1 cellular context compared by ENCODE assay signal in the genomic region with DNA sequence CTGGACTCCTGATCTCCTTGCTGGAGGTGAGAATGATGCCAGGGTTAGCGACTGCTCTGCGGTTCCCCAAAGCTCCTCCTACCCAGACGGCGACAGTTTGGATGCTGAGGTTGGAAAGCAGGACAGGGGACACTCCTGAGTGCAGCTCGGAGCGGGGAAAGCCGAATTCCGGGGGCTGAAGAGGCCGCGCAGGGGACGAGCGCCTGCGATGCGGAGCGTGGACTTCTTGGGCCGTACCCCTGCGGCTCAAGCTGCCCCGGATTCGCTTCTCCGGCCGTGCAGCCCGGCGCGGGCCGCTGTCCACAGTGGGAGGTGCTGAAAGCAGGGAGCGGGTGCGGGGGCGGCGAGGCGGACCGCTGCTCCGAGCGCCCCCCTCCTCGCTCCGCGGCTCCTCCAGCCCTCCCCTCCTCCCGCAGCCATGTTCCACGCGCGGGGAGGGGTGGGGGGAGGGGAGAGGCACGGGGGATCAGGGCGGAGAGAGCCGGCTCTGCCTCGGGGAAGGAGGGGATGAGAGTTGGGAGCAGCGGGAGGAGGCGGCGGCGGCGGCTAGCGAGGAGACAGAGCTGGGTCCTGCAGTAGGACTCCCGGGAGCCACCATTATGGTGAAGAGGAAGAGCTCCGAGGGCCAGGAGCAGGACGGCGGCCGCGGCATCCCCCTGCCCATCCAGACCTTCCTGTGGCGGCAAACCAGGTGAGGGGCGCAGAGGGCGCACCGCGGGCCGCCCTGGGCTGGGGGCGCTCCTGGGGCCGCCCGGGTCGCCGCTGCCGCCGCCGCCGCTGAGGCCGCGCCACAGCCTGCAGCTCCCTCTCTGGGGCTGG.
A peak's percentile ranks its signal among the peaks of the same experiment; 100 is the strongest.
TF ChIP-seq lines count a peak whose summit lies in the region.

A gene with protein sequence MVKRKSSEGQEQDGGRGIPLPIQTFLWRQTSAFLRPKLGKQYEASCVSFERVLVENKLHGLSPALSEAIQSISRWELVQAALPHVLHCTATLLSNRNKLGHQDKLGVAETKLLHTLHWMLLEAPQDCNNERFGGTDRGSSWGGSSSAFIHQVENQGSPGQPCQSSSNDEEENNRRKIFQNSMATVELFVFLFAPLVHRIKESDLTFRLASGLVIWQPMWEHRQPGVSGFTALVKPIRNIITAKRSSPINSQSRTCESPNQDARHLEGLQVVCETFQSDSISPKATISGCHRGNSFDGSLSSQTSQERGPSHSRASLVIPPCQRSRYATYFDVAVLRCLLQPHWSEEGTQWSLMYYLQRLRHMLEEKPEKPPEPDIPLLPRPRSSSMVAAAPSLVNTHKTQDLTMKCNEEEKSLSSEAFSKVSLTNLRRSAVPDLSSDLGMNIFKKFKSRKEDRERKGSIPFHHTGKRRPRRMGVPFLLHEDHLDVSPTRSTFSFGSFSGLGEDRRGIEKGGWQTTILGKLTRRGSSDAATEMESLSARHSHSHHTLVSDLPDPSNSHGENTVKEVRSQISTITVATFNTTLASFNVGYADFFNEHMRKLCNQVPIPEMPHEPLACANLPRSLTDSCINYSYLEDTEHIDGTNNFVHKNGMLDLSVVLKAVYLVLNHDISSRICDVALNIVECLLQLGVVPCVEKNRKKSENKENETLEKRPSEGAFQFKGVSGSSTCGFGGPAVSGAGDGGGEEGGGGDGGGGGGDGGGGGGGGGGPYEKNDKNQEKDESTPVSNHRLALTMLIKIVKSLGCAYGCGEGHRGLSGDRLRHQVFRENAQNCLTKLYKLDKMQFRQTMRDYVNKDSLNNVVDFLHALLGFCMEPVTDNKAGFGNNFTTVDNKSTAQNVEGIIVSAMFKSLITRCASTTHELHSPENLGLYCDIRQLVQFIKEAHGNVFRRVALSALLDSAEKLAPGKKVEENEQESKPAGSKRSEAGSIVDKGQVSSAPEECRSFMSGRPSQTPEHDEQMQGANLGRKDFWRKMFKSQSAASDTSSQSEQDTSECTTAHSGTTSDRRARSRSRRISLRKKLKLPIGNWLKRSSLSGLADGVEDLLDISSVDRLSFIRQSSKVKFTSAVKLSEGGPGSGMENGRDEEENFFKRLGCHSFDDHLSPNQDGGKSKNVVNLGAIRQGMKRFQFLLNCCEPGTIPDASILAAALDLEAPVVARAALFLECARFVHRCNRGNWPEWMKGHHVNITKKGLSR (N-terminal part only) (plus strand): TSS at position 359 of the 819 bp plus-strand sequence. CDS start 241 bp downstream, at position 600.

TF ChIP-seq in HepG2, 621 proteins besides CTCF, POLR2A, EP300 and RAD21 (continued from another document and continues in another):
- TF ChIP-seq, protein P1, sequence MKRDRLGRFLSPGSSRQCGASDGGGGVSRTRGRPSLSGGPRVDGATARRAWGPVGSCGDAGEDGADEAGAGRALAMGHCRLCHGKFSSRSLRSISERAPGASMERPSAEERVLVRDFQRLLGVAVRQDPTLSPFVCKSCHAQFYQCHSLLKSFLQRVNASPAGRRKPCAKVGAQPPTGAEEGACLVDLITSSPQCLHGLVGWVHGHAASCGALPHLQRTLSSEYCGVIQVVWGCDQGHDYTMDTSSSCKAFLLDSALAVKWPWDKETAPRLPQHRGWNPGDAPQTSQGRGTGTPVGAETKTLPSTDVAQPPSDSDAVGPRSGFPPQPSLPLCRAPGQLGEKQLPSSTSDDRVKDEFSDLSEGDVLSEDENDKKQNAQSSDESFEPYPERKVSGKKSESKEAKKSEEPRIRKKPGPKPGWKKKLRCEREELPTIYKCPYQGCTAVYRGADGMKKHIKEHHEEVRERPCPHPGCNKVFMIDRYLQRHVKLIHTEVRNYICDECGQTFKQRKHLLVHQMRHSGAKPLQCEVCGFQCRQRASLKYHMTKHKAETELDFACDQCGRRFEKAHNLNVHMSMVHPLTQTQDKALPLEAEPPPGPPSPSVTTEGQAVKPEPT (CRISPR knock-in tag; IDR thresholded peaks at IDR 0.05; ENCODE audit: low read depth), result 0 out of 2 replicates have a peak, but pooled peaks have one; percentile 87
- TF ChIP-seq PHF20 (CRISPR knock-in tag; IDR thresholded peaks at IDR 0.05) (peak; percentile 62), ZNF768 (CRISPR knock-in tag; IDR thresholded peaks at IDR 0.05) (peak; percentile 90), NFATC3 (CRISPR knock-in tag; IDR thresholded peaks at IDR 0.05) (peak; percentile 92), PCBP1 (IDR thresholded peaks at IDR 0.05; ENCODE audit: borderline replicate concordance, low read depth, low read length) (no peak), ATAD3A (CRISPR knock-in tag; IDR thresholded peaks at IDR 0.05) (peak; percentile 95), NFYB (CRISPR knock-in tag; IDR thresholded peaks at IDR 0.05) (peak; percentile 49), ZNF557 (CRISPR knock-in tag; IDR thresholded peaks at IDR 0.05) (peak; percentile 98; the same call in 1 of the 2 replicates), ZNF775 (CRISPR knock-in tag; IDR thresholded peaks at IDR 0.05; ENCODE audit: borderline replicate concordance) (no peak), ZNF263 (CRISPR knock-in tag; IDR thresholded peaks at IDR 0.05) (peak; percentile 75), RXRB (CRISPR knock-in tag; IDR thresholded peaks at IDR 0.05; ENCODE audit: borderline replicate concordance) (peak; percentile 74), CHD4 (IDR thresholded peaks at IDR 0.05; ENCODE audit: borderline replicate concordance, low read length) (no peak), KDM6A (CRISPR knock-in tag; IDR thresholded peaks at IDR 0.05; ENCODE audit: low read depth) (0 out of 2 replicates have a peak, but pooled peaks have one; percentile 36), MEF2D (CRISPR knock-in tag; IDR thresholded peaks at IDR 0.05) (peak; percentile 86), GATAD1 (CRISPR knock-in tag; IDR thresholded peaks at IDR 0.05) (peak; percentile 73), ZNF816 (CRISPR knock-in tag; IDR thresholded peaks at IDR 0.05; ENCODE audit: borderline replicate concordance) (peak; percentile 97), PPARG (CRISPR knock-in tag; conservative IDR thresholded peaks at IDR 0.05) (peak; percentile 62), ZFP36L1 (CRISPR knock-in tag; IDR thresholded peaks at IDR 0.05) (peak; percentile 92), HNRNPK (IDR thresholded peaks at IDR 0.05; ENCODE audit: low read depth, low read length, poor library complexity, severe bottlenecking) (peak; percentile 48), HDAC1 (CRISPR knock-in tag; IDR thresholded peaks at IDR 0.05) (peak; percentile 76), ZNF451 (CRISPR knock-in tag; IDR thresholded peaks at IDR 0.05) (peak; percentile 83), IRX3 (CRISPR knock-in tag; IDR thresholded peaks at IDR 0.05; ENCODE audit: borderline replicate concordance, low read depth) (peak; percentile 88; the same call in 1 of the 2 replicates), MIXL1 (CRISPR knock-in tag; IDR thresholded peaks at IDR 0.05) (peak; percentile 90), LCORL (IDR thresholded peaks at IDR 0.05) (no peak), LCORL (CRISPR knock-in tag; IDR thresholded peaks at IDR 0.05) (peak; percentile 44; the same call in 1 of the 2 replicates), ZNF737 (CRISPR knock-in tag; IDR thresholded peaks at IDR 0.05; ENCODE audit: borderline replicate concordance) (no peak), ZSCAN31 (CRISPR knock-in tag; IDR thresholded peaks at IDR 0.05; ENCODE audit: low read depth) (peak; percentile 80; the same call in 1 of the 2 replicates), ZNF20 (CRISPR knock-in tag; IDR thresholded peaks at IDR 0.05) (0 out of 2 replicates have a peak, but pooled peaks have one; percentile 68), ZNF713 (CRISPR knock-in tag; IDR thresholded peaks at IDR 0.05) (no peak)
- TF ChIP-seq, protein P2, sequence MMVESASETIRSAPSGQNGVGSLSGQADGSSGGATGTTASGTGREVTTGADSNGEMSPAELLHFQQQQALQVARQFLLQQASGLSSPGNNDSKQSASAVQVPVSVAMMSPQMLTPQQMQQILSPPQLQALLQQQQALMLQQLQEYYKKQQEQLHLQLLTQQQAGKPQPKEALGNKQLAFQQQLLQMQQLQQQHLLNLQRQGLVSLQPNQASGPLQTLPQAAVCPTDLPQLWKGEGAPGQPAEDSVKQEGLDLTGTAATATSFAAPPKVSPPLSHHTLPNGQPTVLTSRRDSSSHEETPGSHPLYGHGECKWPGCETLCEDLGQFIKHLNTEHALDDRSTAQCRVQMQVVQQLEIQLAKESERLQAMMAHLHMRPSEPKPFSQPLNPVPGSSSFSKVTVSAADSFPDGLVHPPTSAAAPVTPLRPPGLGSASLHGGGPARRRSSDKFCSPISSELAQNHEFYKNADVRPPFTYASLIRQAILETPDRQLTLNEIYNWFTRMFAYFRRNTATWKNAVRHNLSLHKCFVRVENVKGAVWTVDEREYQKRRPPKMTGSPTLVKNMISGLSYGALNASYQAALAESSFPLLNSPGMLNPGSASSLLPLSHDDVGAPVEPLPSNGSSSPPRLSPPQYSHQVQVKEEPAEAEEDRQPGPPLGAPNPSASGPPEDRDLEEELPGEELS (CRISPR knock-in tag; IDR thresholded peaks at IDR 0.05), result peak; percentile 56; the same call in 1 of the 2 replicates
- TF ChIP-seq, protein P3, sequence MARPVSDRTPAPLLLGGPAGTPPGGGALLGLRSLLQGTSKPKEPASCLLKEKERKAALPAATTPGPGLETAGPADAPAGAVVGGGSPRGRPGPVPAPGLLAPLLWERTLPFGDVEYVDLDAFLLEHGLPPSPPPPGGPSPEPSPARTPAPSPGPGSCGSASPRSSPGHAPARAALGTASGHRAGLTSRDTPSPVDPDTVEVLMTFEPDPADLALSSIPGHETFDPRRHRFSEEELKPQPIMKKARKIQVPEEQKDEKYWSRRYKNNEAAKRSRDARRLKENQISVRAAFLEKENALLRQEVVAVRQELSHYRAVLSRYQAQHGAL (CRISPR knock-in tag; IDR thresholded peaks at IDR 0.05; ENCODE audit: not compliant biosample characterization), result peak; percentile 94
- TF ChIP-seq, protein P4, sequence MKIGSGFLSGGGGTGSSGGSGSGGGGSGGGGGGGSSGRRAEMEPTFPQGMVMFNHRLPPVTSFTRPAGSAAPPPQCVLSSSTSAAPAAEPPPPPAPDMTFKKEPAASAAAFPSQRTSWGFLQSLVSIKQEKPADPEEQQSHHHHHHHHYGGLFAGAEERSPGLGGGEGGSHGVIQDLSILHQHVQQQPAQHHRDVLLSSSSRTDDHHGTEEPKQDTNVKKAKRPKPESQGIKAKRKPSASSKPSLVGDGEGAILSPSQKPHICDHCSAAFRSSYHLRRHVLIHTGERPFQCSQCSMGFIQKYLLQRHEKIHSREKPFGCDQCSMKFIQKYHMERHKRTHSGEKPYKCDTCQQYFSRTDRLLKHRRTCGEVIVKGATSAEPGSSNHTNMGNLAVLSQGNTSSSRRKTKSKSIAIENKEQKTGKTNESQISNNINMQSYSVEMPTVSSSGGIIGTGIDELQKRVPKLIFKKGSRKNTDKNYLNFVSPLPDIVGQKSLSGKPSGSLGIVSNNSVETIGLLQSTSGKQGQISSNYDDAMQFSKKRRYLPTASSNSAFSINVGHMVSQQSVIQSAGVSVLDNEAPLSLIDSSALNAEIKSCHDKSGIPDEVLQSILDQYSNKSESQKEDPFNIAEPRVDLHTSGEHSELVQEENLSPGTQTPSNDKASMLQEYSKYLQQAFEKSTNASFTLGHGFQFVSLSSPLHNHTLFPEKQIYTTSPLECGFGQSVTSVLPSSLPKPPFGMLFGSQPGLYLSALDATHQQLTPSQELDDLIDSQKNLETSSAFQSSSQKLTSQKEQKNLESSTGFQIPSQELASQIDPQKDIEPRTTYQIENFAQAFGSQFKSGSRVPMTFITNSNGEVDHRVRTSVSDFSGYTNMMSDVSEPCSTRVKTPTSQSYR (CRISPR knock-in tag; IDR thresholded peaks at IDR 0.05; ENCODE audit: borderline replicate concordance), result peak; percentile 83
- TF ChIP-seq, protein P5, sequence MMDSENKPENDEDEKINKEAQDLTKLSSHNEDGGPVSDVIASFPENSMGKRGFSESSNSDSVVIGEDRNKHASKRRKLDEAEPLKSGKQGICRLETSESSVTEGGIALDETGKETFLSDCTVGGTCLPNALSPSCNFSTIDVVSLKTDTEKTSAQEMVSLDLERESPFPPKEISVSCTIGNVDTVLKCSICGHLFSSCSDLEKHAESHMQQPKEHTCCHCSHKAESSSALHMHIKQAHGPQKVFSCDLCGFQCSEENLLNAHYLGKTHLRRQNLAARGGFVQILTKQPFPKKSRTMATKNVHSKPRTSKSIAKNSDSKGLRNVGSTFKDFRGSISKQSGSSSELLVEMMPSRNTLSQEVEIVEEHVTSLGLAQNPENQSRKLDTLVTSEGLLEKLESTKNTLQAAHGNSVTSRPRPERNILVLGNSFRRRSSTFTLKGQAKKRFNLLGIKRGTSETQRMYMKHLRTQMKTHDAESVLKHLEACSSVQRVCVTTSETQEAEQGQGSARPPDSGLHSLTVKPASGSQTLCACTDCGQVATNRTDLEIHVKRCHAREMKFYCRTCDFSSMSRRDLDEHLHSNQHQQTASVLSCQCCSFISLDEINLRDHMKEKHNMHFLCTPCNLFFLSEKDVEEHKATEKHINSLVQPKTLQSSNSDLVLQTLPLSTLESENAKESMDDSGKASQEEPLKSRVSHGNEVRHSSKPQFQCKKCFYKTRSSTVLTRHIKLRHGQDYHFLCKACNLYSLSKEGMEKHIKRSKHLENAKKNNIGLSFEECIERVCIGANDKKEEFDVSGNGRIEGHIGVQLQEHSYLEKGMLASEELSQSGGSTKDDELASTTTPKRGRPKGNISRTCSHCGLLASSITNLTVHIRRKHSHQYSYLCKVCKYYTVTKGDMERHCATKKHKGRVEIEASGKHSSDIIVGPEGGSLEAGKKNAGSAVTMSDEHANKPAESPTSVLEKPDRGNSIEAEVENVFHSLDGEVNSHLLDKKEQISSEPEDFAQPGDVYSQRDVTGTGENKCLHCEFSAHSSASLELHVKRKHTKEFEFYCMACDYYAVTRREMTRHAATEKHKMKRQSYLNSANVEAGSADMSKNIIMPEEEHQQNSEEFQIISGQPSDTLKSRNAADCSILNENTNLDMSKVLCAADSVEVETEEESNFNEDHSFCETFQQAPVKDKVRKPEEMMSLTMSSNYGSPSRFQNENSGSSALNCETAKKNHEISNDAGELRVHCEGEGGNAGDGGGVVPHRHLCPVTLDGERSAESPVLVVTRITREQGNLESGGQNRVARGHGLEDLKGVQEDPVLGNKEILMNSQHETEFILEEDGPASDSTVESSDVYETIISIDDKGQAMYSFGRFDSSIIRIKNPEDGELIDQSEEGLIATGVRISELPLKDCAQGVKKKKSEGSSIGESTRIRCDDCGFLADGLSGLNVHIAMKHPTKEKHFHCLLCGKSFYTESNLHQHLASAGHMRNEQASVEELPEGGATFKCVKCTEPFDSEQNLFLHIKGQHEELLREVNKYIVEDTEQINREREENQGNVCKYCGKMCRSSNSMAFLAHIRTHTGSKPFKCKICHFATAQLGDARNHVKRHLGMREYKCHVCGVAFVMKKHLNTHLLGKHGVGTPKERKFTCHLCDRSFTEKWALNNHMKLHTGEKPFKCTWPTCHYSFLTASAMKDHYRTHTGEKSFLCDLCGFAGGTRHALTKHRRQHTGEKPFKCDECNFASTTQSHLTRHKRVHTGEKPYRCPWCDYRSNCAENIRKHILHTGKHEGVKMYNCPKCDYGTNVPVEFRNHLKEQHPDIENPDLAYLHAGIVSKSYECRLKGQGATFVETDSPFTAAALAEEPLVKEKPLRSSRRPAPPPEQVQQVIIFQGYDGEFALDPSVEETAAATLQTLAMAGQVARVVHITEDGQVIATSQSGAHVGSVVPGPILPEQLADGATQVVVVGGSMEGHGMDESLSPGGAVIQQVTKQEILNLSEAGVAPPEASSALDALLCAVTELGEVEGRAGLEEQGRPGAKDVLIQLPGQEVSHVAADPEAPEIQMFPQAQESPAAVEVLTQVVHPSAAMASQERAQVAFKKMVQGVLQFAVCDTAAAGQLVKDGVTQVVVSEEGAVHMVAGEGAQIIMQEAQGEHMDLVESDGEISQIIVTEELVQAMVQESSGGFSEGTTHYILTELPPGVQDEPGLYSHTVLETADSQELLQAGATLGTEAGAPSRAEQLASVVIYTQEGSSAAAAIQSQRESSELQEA (CRISPR knock-in tag; IDR thresholded peaks at IDR 0.05; ENCODE audit: not compliant biosample characterization), result peak; percentile 93
- TF ChIP-seq, protein P6, sequence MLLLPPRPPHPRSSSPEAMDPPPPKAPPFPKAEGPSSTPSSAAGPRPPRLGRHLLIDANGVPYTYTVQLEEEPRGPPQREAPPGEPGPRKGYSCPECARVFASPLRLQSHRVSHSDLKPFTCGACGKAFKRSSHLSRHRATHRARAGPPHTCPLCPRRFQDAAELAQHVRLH (CRISPR knock-in tag; IDR thresholded peaks at IDR 0.05; ENCODE audit: borderline replicate concordance, low read depth), result peak; percentile 96
